1 cellular context compared by ENCODE assay signal in the genomic region with DNA sequence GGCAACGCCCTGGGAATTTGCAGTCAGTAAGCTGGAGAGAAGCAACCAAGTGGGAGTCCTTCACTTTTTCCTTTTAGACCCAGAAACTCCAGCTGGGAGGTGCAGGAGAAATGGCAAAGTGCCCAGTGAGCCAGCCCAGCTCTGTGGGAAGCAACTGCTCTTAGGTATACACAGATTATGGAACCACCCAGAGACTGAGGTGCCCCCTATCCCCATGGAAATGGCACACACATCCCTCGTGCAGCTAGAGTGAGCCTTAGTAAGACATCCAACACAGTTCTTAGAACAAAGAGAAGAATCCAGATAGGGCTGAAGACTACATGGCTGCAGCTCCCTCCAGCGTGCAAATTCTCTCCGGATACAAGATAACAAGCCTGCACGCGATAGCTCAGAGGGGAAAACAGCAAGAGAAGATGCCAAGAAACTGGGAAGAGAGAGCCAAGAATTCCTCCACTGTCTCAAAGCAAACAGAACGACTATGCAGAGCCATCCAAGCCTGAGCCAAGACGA.
TF ChIP-seq lines count a peak whose summit lies in the region.

No MANE protein-coding gene starts in this region.

TF ChIP-seq in A549, 52 proteins besides CTCF, POLR2A, EP300 and RAD21 (continued from another document):
- TF ChIP-seq, protein P1, sequence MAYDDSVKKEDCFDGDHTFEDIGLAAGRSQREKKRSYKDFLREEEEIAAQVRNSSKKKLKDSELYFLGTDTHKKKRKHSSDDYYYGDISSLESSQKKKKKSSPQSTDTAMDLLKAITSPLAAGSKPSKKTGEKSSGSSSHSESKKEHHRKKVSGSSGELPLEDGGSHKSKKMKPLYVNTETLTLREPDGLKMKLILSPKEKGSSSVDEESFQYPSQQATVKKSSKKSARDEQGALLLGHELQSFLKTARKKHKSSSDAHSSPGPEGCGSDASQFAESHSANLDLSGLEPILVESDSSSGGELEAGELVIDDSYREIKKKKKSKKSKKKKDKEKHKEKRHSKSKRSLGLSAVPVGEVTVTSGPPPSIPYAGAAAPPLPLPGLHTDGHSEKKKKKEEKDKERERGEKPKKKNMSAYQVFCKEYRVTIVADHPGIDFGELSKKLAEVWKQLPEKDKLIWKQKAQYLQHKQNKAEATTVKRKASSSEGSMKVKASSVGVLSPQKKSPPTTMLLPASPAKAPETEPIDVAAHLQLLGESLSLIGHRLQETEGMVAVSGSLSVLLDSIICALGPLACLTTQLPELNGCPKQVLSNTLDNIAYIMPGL (CRISPR knock-in tag; IDR thresholded peaks at IDR 0.05; ENCODE audit: borderline replicate concordance) = no peak
- TF ChIP-seq, protein P2, sequence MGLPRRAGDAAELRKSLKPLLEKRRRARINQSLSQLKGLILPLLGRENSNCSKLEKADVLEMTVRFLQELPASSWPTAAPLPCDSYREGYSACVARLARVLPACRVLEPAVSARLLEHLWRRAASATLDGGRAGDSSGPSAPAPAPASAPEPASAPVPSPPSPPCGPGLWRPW (IDR thresholded peaks at IDR 0.05) = no peak
- TF ChIP-seq HOXB5 (CRISPR knock-in tag; IDR thresholded peaks at IDR 0.05) (no peak), GATA3 (IDR thresholded peaks at IDR 0.05; ENCODE audit: borderline replicate concordance) (0 out of 2 replicates have a peak, but pooled peaks have one; percentile 12), ZNF302 (CRISPR knock-in tag; IDR thresholded peaks at IDR 0.05) (no peak), RNF2 (IDR thresholded peaks at IDR 0.05; ENCODE audit: borderline replicate concordance, low read depth) (no peak), SMC3 (IDR thresholded peaks at IDR 0.05) (0 out of 3 replicates have a peak, but pooled peaks have one; percentile 9)
- TF ChIP-seq, protein P3, sequence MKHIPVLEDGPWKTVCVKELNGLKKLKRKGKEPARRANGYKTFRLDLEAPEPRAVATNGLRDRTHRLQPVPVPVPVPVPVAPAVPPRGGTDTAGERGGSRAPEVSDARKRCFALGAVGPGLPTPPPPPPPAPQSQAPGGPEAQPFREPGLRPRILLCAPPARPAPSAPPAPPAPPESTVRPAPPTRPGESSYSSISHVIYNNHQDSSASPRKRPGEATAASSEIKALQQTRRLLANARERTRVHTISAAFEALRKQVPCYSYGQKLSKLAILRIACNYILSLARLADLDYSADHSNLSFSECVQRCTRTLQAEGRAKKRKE (CRISPR knock-in tag; IDR thresholded peaks at IDR 0.05; ENCODE audit: low read depth) = no peak
